ENCODE assay signal across 8 cellular contexts in genomic region chr2:168457177-168457905, GRCh38. TPM values are rescaled to one million over a fixed set of nuclear protein-coding genes. Genes with fewer than 3 reads are reported as not detected.
A peak's percentile ranks its signal among the peaks of the same experiment; 100 is the strongest.
DNase-seq lines count a peak whose midpoint lies in the region; ATAC-seq, FAIRE-seq and TF ChIP-seq lines count a peak whose summit lies in the region.

No MANE protein-coding gene starts in this region.

- peak overlapping the region; percentile 75 for H3K9ac ChIP-seq in astrocyte (ENCODE audit: low read length)

- no peaks in the 10 kb centered on the region for H3K27me3 Mint-ChIP-seq in astrocyte (ENCODE audit: low read depth, unreplicated experiment)

- peak; percentile 1 for ATAC-seq in HG03354 (IDR thresholded peaks at IDR 0.05; ENCODE audit: poor library complexity, severe bottlenecking, unreplicated experiment)
- ATAC-seq in upper lobe of right lung, result no peak

- FAIRE-seq in astrocyte (lab: Jason Lieb, UNC), result no peak

- H3K4me1 Mint-ChIP-seq in astrocyte (ENCODE audit: low read depth, unreplicated experiment), result peaks cover 12% of the 10 kb centered on the region

- peaks cover 20% of the 10 kb centered on the region for H4K20me1 ChIP-seq in astrocyte (ENCODE audit: insufficient read depth, low read length)

- 21 to 23% methylated on average over 19 of the region's 19 CpGs for WGBS in lower leg skin, 2 donors

- TF ChIP-seq POLR2A in lower leg skin (IDR thresholded peaks at IDR 0.05), result no peak

- peak; percentile 34 for DNase-seq in NCI-H2227 treated with DMSO at 0.1 percent for 48 hours (lab: John Stamatoyannopoulos, UW)
- no peak for DNase-seq in NCI-H2227 (lab: John Stamatoyannopoulos, UW; ENCODE audit: unreplicated experiment)
- no peak for DNase-seq in astrocyte (ENCODE audit: low read depth)
- DNase-seq in lower leg skin (ENCODE audit: low spot score in 2 of 2), result no peak
- DNase-seq in upper lobe of right lung, result no peak
- no peak for DNase-seq in ureter (ENCODE audit: low spot score)
- DNase-seq in stimulated activated CD4-positive, alpha-beta T cell treated with anti-CD3 and anti-CD28 coated beads, Interleukin-12 subunit alpha, Interleukin-12 subunit beta, amount 100 ng/mL, for 4 hours, result no peak

- peak overlapping the region; percentile 86 for H3K4me2 ChIP-seq in astrocyte (ENCODE audit: low read length)

- H3K9me3 ChIP-seq in astrocyte (ENCODE audit: insufficient read depth, low read depth, low read length), result no peaks in the 10 kb centered on the region
- no peaks in the 10 kb centered on the region for H3K9me3 ChIP-seq in upper lobe of right lung

- peak overlapping the region; percentile 44 for H3K27ac Mint-ChIP-seq in astrocyte (ENCODE audit: unreplicated experiment)

- H3K36me3 ChIP-seq in astrocyte (ENCODE audit: insufficient read depth, low read length), result no peaks in the 10 kb centered on the region
- no peaks in the 10 kb centered on the region for H3K36me3 ChIP-seq in upper lobe of right lung

- peaks cover 6% of the 10 kb centered on the region for H3K79me2 ChIP-seq in astrocyte (ENCODE audit: insufficient read depth, low read length)

- TF ChIP-seq CTCF in astrocyte (IDR thresholded peaks at IDR 0.05; ENCODE audit: insufficient read depth, low read depth, low read length) (no peak), lower leg skin (IDR thresholded peaks at IDR 0.05) (no peak), upper lobe of right lung (IDR thresholded peaks at IDR 0.05) (no peak)

- H3K4me3 Mint-ChIP-seq in astrocyte (ENCODE audit: unreplicated experiment), result peak overlapping the region; percentile 84

- peaks cover 4% of the 10 kb centered on the region for H3K4me1 ChIP-seq in astrocyte (ENCODE audit: insufficient read depth, low read length)
- H3K4me1 ChIP-seq in upper lobe of right lung, result peaks cover 7% of the 10 kb centered on the region

- H2AFZ ChIP-seq in astrocyte (ENCODE audit: low read depth, low read length), result peak overlapping the region; percentile 95

- H3K27me3 ChIP-seq in astrocyte (ENCODE audit: insufficient read depth, low read length), result no peaks in the 10 kb centered on the region
- no peaks in the 10 kb centered on the region for H3K27me3 ChIP-seq in upper lobe of right lung

- no peaks in the 10 kb centered on the region for H3K36me3 Mint-ChIP-seq in astrocyte (ENCODE audit: low read depth, unreplicated experiment)

- peak overlapping the region; percentile 89 for H3K4me3 ChIP-seq in astrocyte (ENCODE audit: insufficient read depth, low read depth, low read length)
- peak overlapping the region; percentile 98 for H3K4me3 ChIP-seq in lower leg skin (ENCODE audit: low read depth, poor library complexity, severe bottlenecking)
- H3K4me3 ChIP-seq in upper lobe of right lung, result peak overlapping the region; percentile 93

- H3K9me3 Mint-ChIP-seq in astrocyte (ENCODE audit: unreplicated experiment), result no peaks in the 10 kb centered on the region

- H3K27ac ChIP-seq in astrocyte (ENCODE audit: low read depth, low read length) (no peak overlapping the region), upper lobe of right lung (peak overlapping the region; percentile 59)

- intact Hi-C loops in lower leg skin (cut with DNase I; ENCODE audit: low total_unique reads), result no loop called here
- intact Hi-C loops in upper lobe of right lung (cut with DNase I), result no loop called here

RNA-seq across cellular contexts. Expression of gene CERS6, which starts 1.3 kb away (rescaled TPM):
- 23.4 and 24.8 TPM in 2 replicates for total RNA-seq in astrocyte
- total RNA-seq in lower leg skin, result 10 to 100 TPM; 53.7 to 78.3 (median 63.8) TPM
- total RNA-seq in upper lobe of right lung, result 17.8 TPM
- total RNA-seq in ureter, result 29.3 TPM
